26 cellular contexts compared by ENCODE assay signal in genomic region chr11:43959321-43959995, GRCh38. TPM values are rescaled to one million over a fixed set of nuclear protein-coding genes. Genes with fewer than 3 reads are reported as not detected.
"Had no signal": no experiment of that assay in that cellular context is flagged by ENCODE, and none has a peak within 500 bp of the region (broad histone marks: within the 10 kb centered on the region; RNA-seq: fewer than 3 reads in every experiment).

No MANE protein-coding gene starts in this region.

- H3K4me3 ChIP-seq: cardiac muscle cell, mucosa of descending colon, stomach, suprapubic skin, tibial nerve had no signal

- H3K9me3 ChIP-seq: mucosa of descending colon, suprapubic skin, tibial nerve had no signal

- H3K9me3 Mint-ChIP-seq: activated B cell treated with CpG ODN at 0.5 μM for 24 hours; activated naive CD4-positive, alpha-beta T cell treated with anti-CD3 and anti-CD28 coated beads for 36 hours; activated T-cell treated with anti-CD3 and anti-CD28 coated beads, Interleukin-2, amount 50 U/mL, for 72 hours; dendritic cell treated with granulocyte-macrophage colony-stimulating factor and Interleukin-4, amounts not matched to agents 40 ng/mL and 50 ng/mL, for 4 days; immature natural killer cell; stimulated activated effector memory CD8-positive, alpha-beta T cell treated with anti-CD3 and anti-CD28 coated beads, Interleukin-12 subunit alpha, Interleukin-12 subunit beta, amount 100 ng/mL, for 72 hours; T-helper 1 cell treated with Interleukin-12 subunit alpha and Interleukin-12 subunit beta and Interleukin-4 antibody, amounts not matched to agents 30 μg/mL and 1 μg/mL, for 36 hours had no signal

- FAIRE-seq: endometrium, small intestine, urothelium cell line had no signal

- ATAC-seq: activated CD4-positive, alpha-beta T cell treated with anti-CD3 and anti-CD28 coated beads for 36 hours; activated T-cell treated with anti-CD3 and anti-CD28 coated beads, Interleukin-2, amount 50 U/mL, for 72 hours; foreskin keratinocyte; mucosa of descending colon; sciatic nerve; stimulated activated effector memory CD8-positive, alpha-beta T cell treated with anti-CD3 and anti-CD28 coated beads, Interleukin-12 subunit alpha, Interleukin-12 subunit beta, amount 100 ng/mL, for 72 hours had no signal

- DNase-seq: activated B cell treated with CpG ODN at 0.5 μM for 24 hours; activated CD4-positive, alpha-beta T cell treated with anti-CD3 and anti-CD28 coated beads for 36 hours; activated CD4-positive, alpha-beta T cell treated with anti-CD3 and anti-CD28 coated beads, Interleukin-2, amount 50 U/mL, for 4 hours; activated effector memory CD4-positive, alpha-beta T cell treated with Interleukin-2 at 50 U/mL for 16 hours; activated naive CD4-positive, alpha-beta T cell treated with anti-CD3 and anti-CD28 coated beads for 36 hours; activated T-cell treated with anti-CD3 and anti-CD28 coated beads, Interleukin-2, amount 50 U/mL, for 72 hours; amygdala; effector CD4-positive, alpha-beta T cell; foreskin keratinocyte; immature natural killer cell; mucosa of descending colon; occipital lobe; small intestine; stimulated activated CD4-positive, alpha-beta T cell treated with anti-CD3 and anti-CD28 coated beads, Interleukin-2, amount 100 ng/mL, for 24 hours; stomach; T1000 had no signal

- H3K27ac Mint-ChIP-seq: activated B cell treated with CpG ODN at 0.5 μM for 24 hours; activated CD4-positive, alpha-beta T cell treated with anti-CD3 and anti-CD28 coated beads for 36 hours; activated naive CD4-positive, alpha-beta T cell treated with anti-CD3 and anti-CD28 coated beads for 36 hours; activated T-cell treated with anti-CD3 and anti-CD28 coated beads, Interleukin-2, amount 50 U/mL, for 72 hours; dendritic cell treated with granulocyte-macrophage colony-stimulating factor and Interleukin-4, amounts not matched to agents 40 ng/mL and 50 ng/mL, for 4 days; immature natural killer cell; memory B cell; stimulated activated effector memory CD8-positive, alpha-beta T cell treated with anti-CD3 and anti-CD28 coated beads, Interleukin-12 subunit alpha, Interleukin-12 subunit beta, amount 100 ng/mL, for 72 hours; T-helper 1 cell treated with Interleukin-12 subunit alpha and Interleukin-12 subunit beta and Interleukin-4 antibody, amounts not matched to agents 30 μg/mL and 1 μg/mL, for 36 hours had no signal

- H3K36me3 ChIP-seq: cardiac muscle cell, stomach, suprapubic skin, tibial nerve had no signal

- H3K4me1 Mint-ChIP-seq: activated B cell treated with CpG ODN at 0.5 μM for 24 hours; activated CD4-positive, alpha-beta T cell treated with anti-CD3 and anti-CD28 coated beads for 36 hours; immature natural killer cell; memory B cell; stimulated activated effector memory CD8-positive, alpha-beta T cell treated with anti-CD3 and anti-CD28 coated beads, Interleukin-12 subunit alpha, Interleukin-12 subunit beta, amount 100 ng/mL, for 72 hours had no signal

- H3K36me3 Mint-ChIP-seq: immature natural killer cell; memory B cell; stimulated activated effector memory CD8-positive, alpha-beta T cell treated with anti-CD3 and anti-CD28 coated beads, Interleukin-12 subunit alpha, Interleukin-12 subunit beta, amount 100 ng/mL, for 72 hours had no signal

- H3K4me1 ChIP-seq: foreskin keratinocyte had no signal

- H3K27ac ChIP-seq: cardiac muscle cell, foreskin keratinocyte, stomach, suprapubic skin, tibial nerve had no signal

- H3K4me3 Mint-ChIP-seq: activated B cell treated with CpG ODN at 0.5 μM for 24 hours; activated CD4-positive, alpha-beta T cell treated with anti-CD3 and anti-CD28 coated beads for 36 hours; activated naive CD4-positive, alpha-beta T cell treated with anti-CD3 and anti-CD28 coated beads for 36 hours; activated T-cell treated with anti-CD3 and anti-CD28 coated beads, Interleukin-2, amount 50 U/mL, for 72 hours; dendritic cell treated with granulocyte-macrophage colony-stimulating factor and Interleukin-4, amounts not matched to agents 40 ng/mL and 50 ng/mL, for 4 days; immature natural killer cell; memory B cell; stimulated activated effector memory CD8-positive, alpha-beta T cell treated with anti-CD3 and anti-CD28 coated beads, Interleukin-12 subunit alpha, Interleukin-12 subunit beta, amount 100 ng/mL, for 72 hours; T-helper 1 cell treated with Interleukin-12 subunit alpha and Interleukin-12 subunit beta and Interleukin-4 antibody, amounts not matched to agents 30 μg/mL and 1 μg/mL, for 36 hours had no signal

RNA-seq across cellular contexts. Expression of gene C11orf96, which starts 17.0 kb away (rescaled TPM):
- total RNA-seq: activated B cell treated with CpG ODN at 0.5 μM for 24 hours, foreskin keratinocyte had no signal
- polyA plus RNA-seq: foreskin keratinocyte, immature natural killer cell had no signal
